ENCODE assay signal across 28 cellular contexts in the genomic region with DNA sequence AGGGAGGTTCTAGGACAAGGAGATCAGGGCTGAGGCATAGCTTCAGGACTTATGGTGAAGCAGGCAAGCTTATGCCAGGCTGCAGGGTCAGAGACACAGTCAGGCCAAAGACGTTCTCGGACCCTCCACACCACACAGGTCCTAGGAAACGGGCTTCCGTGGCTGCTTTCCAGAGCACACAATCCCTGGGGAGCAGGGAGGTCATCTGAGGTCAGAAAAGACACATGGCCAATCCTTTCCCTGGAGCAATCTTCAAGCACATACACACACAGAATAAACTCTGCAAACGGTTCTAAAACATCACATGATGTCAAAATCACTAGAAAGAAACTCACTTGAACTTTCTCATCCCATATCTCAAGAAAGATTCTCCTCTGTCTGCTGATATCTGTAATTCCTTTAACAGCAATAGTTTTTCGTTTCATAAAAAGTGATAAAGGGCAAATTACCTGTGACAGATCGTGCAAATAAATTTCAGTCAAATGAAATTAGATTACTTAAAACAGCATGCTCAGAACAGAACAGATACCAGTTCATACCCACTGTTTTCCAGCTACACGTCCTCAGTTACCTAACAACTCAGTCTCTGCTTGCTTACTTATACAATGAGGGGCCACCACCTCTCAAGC.
"Had no signal": no experiment of that assay in that cellular context is flagged by ENCODE, and none has a peak within 500 bp of the region (broad histone marks: within the 10 kb centered on the region; RNA-seq: fewer than 3 reads in every experiment).

No MANE protein-coding gene starts in this region.

- H3K4me1 Mint-ChIP-seq: activated CD4-positive, alpha-beta T cell treated with anti-CD3 and anti-CD28 coated beads for 36 hours; activated CD4-positive, alpha-beta T cell treated with anti-CD3 and anti-CD28 coated beads, Interleukin-2, amount 10 ng/mL, durations not matched to agents 24 days and 14 days; activated CD8-positive, alpha-beta memory T cell treated with anti-CD3 and anti-CD28 coated beads, Interleukin-2, amount 10 ng/mL, durations not matched to agents 7 days and 5 days; activated naive CD4-positive, alpha-beta T cell treated with anti-CD3 and anti-CD28 coated beads, Interleukin-2, amount 50 U/mL, for 24 hours; activated naive CD8-positive, alpha-beta T cell treated with anti-CD3 and anti-CD28 coated beads for 36 hours; activated naive CD8-positive, alpha-beta T cell treated with anti-CD3 and anti-CD28 coated beads, Interleukin-2, amount 50 U/mL, for 24 hours had no signal

- H3K4me3 Mint-ChIP-seq: activated CD4-positive, alpha-beta memory T cell treated with anti-CD3 and anti-CD28 coated beads for 36 hours; activated CD4-positive, alpha-beta T cell treated with anti-CD3 and anti-CD28 coated beads for 36 hours; activated CD4-positive, alpha-beta T cell treated with anti-CD3 and anti-CD28 coated beads, Interleukin-2, amount 10 ng/mL, durations not matched to agents 24 days and 14 days; activated CD8-positive, alpha-beta memory T cell treated with anti-CD3 and anti-CD28 coated beads, Interleukin-2, amount 10 ng/mL, durations not matched to agents 7 days and 5 days; activated CD8-positive, alpha-beta T cell treated with anti-CD3 and anti-CD28 coated beads, Interleukin-2, amount 10 ng/mL, durations not matched to agents 7 days and 5 days; activated naive CD4-positive, alpha-beta T cell treated with anti-CD3 and anti-CD28 coated beads for 36 hours; activated naive CD4-positive, alpha-beta T cell treated with anti-CD3 and anti-CD28 coated beads, Interleukin-2, amount 50 U/mL, for 24 hours; activated naive CD8-positive, alpha-beta T cell treated with anti-CD3 and anti-CD28 coated beads for 36 hours; activated naive CD8-positive, alpha-beta T cell treated with anti-CD3 and anti-CD28 coated beads, Interleukin-2, amount 50 U/mL, for 24 hours; activated T-helper 1 cell treated with anti-CD3 and anti-CD28 coated beads, Interleukin-12 subunit alpha, Interleukin-12 subunit beta, Interleukin-2, Interleukin-4 antibody, amounts not matched to agents 30 ng/mL and 10 ng/mL and 1 ng/mL, durations not matched to agents 14 hours and 24 hours and 36 hours had no signal

- H3K36me3 Mint-ChIP-seq: activated CD4-positive, alpha-beta memory T cell treated with anti-CD3 and anti-CD28 coated beads for 36 hours; activated CD8-positive, alpha-beta memory T cell treated with anti-CD3 and anti-CD28 coated beads, Interleukin-2, amount 10 ng/mL, durations not matched to agents 7 days and 5 days; activated naive CD4-positive, alpha-beta T cell treated with anti-CD3 and anti-CD28 coated beads, Interleukin-2, amount 50 U/mL, for 24 hours; activated naive CD8-positive, alpha-beta T cell treated with anti-CD3 and anti-CD28 coated beads for 36 hours had no signal

- H3K27me3 ChIP-seq: adrenal gland, body of pancreas, colonic mucosa, esophagus squamous epithelium, heart left ventricle had no signal

- H3K4me1 ChIP-seq: adrenal gland, body of pancreas, colonic mucosa, esophagus squamous epithelium had no signal

- H3K4me3 ChIP-seq: adrenal gland, body of pancreas, colonic mucosa, esophagus squamous epithelium, heart left ventricle had no signal

- H3K27ac ChIP-seq: adrenal gland, body of pancreas, colonic mucosa, epithelial cell of prostate, esophagus squamous epithelium, heart left ventricle had no signal

- DNase-seq: activated CD4-positive, alpha-beta memory T cell treated with anti-CD3 and anti-CD28 coated beads for 36 hours; activated CD4-positive, alpha-beta T cell treated with anti-CD3 and anti-CD28 coated beads for 36 hours; activated CD4-positive, alpha-beta T cell treated with anti-CD3 and anti-CD28 coated beads, Interleukin-2, amount 10 ng/mL, durations not matched to agents 24 days and 14 days; activated CD4-positive, CD25-positive, alpha-beta regulatory T cell; activated CD4-positive, CD25-positive, alpha-beta regulatory T cell treated with anti-CD3 and anti-CD28 coated beads, Interleukin-2, amount 50 U/mL, for 72 hours; activated CD8-positive, alpha-beta memory T cell treated with anti-CD3 and anti-CD28 coated beads, Interleukin-2, amount 10 ng/mL, durations not matched to agents 7 days and 5 days; activated CD8-positive, alpha-beta memory T cell treated with anti-CD3 and anti-CD28 coated beads, Interleukin-2, amount 50 U/mL, for 4 hours; activated CD8-positive, alpha-beta T cell treated with anti-CD3 and anti-CD28 coated beads, Interleukin-2, amount 10 ng/mL, durations not matched to agents 7 days and 5 days; activated effector memory CD4-positive, alpha-beta T cell treated with anti-CD3 and anti-CD28 coated beads, Interleukin-2, amount 50 U/mL, for 16 hours; activated naive CD4-positive, alpha-beta T cell treated with anti-CD3 and anti-CD28 coated beads for 36 hours; activated naive CD8-positive, alpha-beta T cell treated with anti-CD3 and anti-CD28 coated beads for 36 hours; activated naive CD8-positive, alpha-beta T cell treated with anti-CD3 and anti-CD28 coated beads, Interleukin-2, amount 50 U/mL, for 24 hours; activated T-cell treated with anti-CD3 and anti-CD28 coated beads, Interleukin-2, amount 50 U/mL, for 1 hour; activated T-cell treated with anti-CD3 and anti-CD28 coated beads, Interleukin-2, amount 50 U/mL, for 48 hours; adrenal gland; amygdala; aorta; body of pancreas; caudate nucleus; colonic mucosa; effector CD8-positive, alpha-beta T cell; esophagus squamous epithelium; heart left ventricle; T-helper 2 cell had no signal

- H3K36me3 ChIP-seq: adrenal gland, colonic mucosa, heart left ventricle had no signal

- H3K27ac Mint-ChIP-seq: activated CD4-positive, alpha-beta memory T cell treated with anti-CD3 and anti-CD28 coated beads for 36 hours; activated CD4-positive, alpha-beta T cell treated with anti-CD3 and anti-CD28 coated beads for 36 hours; activated CD4-positive, alpha-beta T cell treated with anti-CD3 and anti-CD28 coated beads, Interleukin-2, amount 10 ng/mL, durations not matched to agents 24 days and 14 days; activated CD8-positive, alpha-beta memory T cell treated with anti-CD3 and anti-CD28 coated beads, Interleukin-2, amount 10 ng/mL, durations not matched to agents 7 days and 5 days; activated CD8-positive, alpha-beta T cell treated with anti-CD3 and anti-CD28 coated beads, Interleukin-2, amount 10 ng/mL, durations not matched to agents 7 days and 5 days; activated naive CD4-positive, alpha-beta T cell treated with anti-CD3 and anti-CD28 coated beads for 36 hours; activated naive CD4-positive, alpha-beta T cell treated with anti-CD3 and anti-CD28 coated beads, Interleukin-2, amount 50 U/mL, for 24 hours; activated naive CD8-positive, alpha-beta T cell treated with anti-CD3 and anti-CD28 coated beads for 36 hours; activated naive CD8-positive, alpha-beta T cell treated with anti-CD3 and anti-CD28 coated beads, Interleukin-2, amount 50 U/mL, for 24 hours; activated T-helper 1 cell treated with anti-CD3 and anti-CD28 coated beads, Interleukin-12 subunit alpha, Interleukin-12 subunit beta, Interleukin-2, Interleukin-4 antibody, amounts not matched to agents 30 ng/mL and 10 ng/mL and 1 ng/mL, durations not matched to agents 14 hours and 24 hours and 36 hours; activated T-helper 2 cell treated with anti-CD3 and anti-CD28 coated beads, Interferon-gamma antibody, Interleukin-2, Interleukin-4, amounts not matched to agents 10 μg/mL and 5 μg/mL and 100 μg/mL, durations not matched to agents 14 hours and 24 hours and 36 hours had no signal

- H3K9me3 Mint-ChIP-seq: activated CD4-positive, alpha-beta memory T cell treated with anti-CD3 and anti-CD28 coated beads for 36 hours; activated CD4-positive, alpha-beta T cell treated with anti-CD3 and anti-CD28 coated beads, Interleukin-2, amount 10 ng/mL, durations not matched to agents 24 days and 14 days; activated naive CD4-positive, alpha-beta T cell treated with anti-CD3 and anti-CD28 coated beads for 36 hours; activated naive CD4-positive, alpha-beta T cell treated with anti-CD3 and anti-CD28 coated beads, Interleukin-2, amount 50 U/mL, for 24 hours; activated naive CD8-positive, alpha-beta T cell treated with anti-CD3 and anti-CD28 coated beads, Interleukin-2, amount 50 U/mL, for 24 hours; activated T-helper 1 cell treated with anti-CD3 and anti-CD28 coated beads, Interleukin-12 subunit alpha, Interleukin-12 subunit beta, Interleukin-2, Interleukin-4 antibody, amounts not matched to agents 30 ng/mL and 10 ng/mL and 1 ng/mL, durations not matched to agents 14 hours and 24 hours and 36 hours; activated T-helper 2 cell treated with anti-CD3 and anti-CD28 coated beads, Interferon-gamma antibody, Interleukin-2, Interleukin-4, amounts not matched to agents 10 μg/mL and 5 μg/mL and 100 μg/mL, durations not matched to agents 14 hours and 24 hours and 36 hours had no signal

- H3K27me3 Mint-ChIP-seq: activated CD4-positive, alpha-beta memory T cell treated with anti-CD3 and anti-CD28 coated beads for 36 hours; activated CD4-positive, alpha-beta T cell treated with anti-CD3 and anti-CD28 coated beads for 36 hours; activated CD4-positive, alpha-beta T cell treated with anti-CD3 and anti-CD28 coated beads, Interleukin-2, amount 10 ng/mL, durations not matched to agents 24 days and 14 days; activated naive CD4-positive, alpha-beta T cell treated with anti-CD3 and anti-CD28 coated beads, Interleukin-2, amount 50 U/mL, for 24 hours; activated naive CD8-positive, alpha-beta T cell treated with anti-CD3 and anti-CD28 coated beads for 36 hours; activated naive CD8-positive, alpha-beta T cell treated with anti-CD3 and anti-CD28 coated beads, Interleukin-2, amount 50 U/mL, for 24 hours had no signal

- ATAC-seq: activated CD4-positive, alpha-beta T cell treated with anti-CD3 and anti-CD28 coated beads for 36 hours; activated CD8-positive, alpha-beta memory T cell treated with anti-CD3 and anti-CD28 coated beads, Interleukin-2, amount 10 ng/mL, durations not matched to agents 7 days and 5 days; activated CD8-positive, alpha-beta T cell treated with anti-CD3 and anti-CD28 coated beads, Interleukin-2, amount 10 ng/mL, durations not matched to agents 7 days and 5 days; activated naive CD8-positive, alpha-beta T cell treated with anti-CD3 and anti-CD28 coated beads, Interleukin-2, amount 50 U/mL, for 24 hours; body of pancreas; heart left ventricle had no signal

- H3K9me3 ChIP-seq: adrenal gland, body of pancreas, colonic mucosa, esophagus squamous epithelium, heart left ventricle had no signal
